In genomic region chr10:98446656-98447221, GRCh38 we compare ENCODE assay signal across 8 cellular contexts. TPM values are rescaled to one million over a fixed set of nuclear protein-coding genes. Genes with fewer than 3 reads are reported as not detected.
DNase-seq lines count a peak whose midpoint lies in the region; ATAC-seq, FAIRE-seq and TF ChIP-seq lines count a peak whose summit lies in the region.

TSS of gene HPS1 (minus strand) at chr10:98446935. CDS start at chr10:98443240, 3,695 bp downstream.

- H3K36me3 ChIP-seq in RWPE2 (ENCODE audit: low read depth) = peaks cover 31% of the 10 kb centered on the region

- ATAC-seq in GM19438 (IDR thresholded peaks at IDR 0.05; ENCODE audit: low read depth, unreplicated experiment) (peak; percentile 89), HG03565 (IDR thresholded peaks at IDR 0.05; ENCODE audit: unreplicated experiment) (peak; percentile 84), RWPE2 (ENCODE audit: low read depth) (peak; percentile 85)

- no peak for FAIRE-seq in frontal cortex (lab: Jason Lieb, UNC)

- peak within 1 kb of the TSS; percentile 90 for H3K4me3 ChIP-seq in RWPE2 (ENCODE audit: severe bottlenecking)

- H3K9me3 ChIP-seq in RWPE2 (ENCODE audit: severe bottlenecking) = no peaks in the 10 kb centered on the region

- no peaks in the 10 kb centered on the region for H3K27me3 ChIP-seq in RWPE2 (ENCODE audit: insufficient read depth, poor library complexity, severe bottlenecking)

- peak; percentile 63 for DNase-seq in COLO829 (ENCODE audit: low spot score)
- no peak for DNase-seq in RWPE2 (ENCODE audit: low spot score)
- DNase-seq in activated gamma-delta T cell treated with anti-CD3 and anti-CD28 coated beads, Interleukin-2, amount 50 U/mL, for 16 hours (ENCODE audit: low read depth) = peak; percentile 68
- DNase-seq in frontal cortex (ENCODE audit: low spot score in 2 of 2) = peak; percentile 87 to 91
- DNase-seq in nucleus accumbens (lab: John Stamatoyannopoulos, UW) = peak in 53 of 56 donors; percentile 26 to 85 (median 66)
- peak in 44 of 49 donors; percentile 26 to 91 (median 65) for DNase-seq in substantia nigra (lab: John Stamatoyannopoulos, UW)

- TF ChIP-seq CTCF in RWPE2 (IDR thresholded peaks at IDR 0.05; ENCODE audit: poor library complexity, severe bottlenecking) = no peak

- H3K27ac ChIP-seq in RWPE2 (ENCODE audit: poor library complexity, severe bottlenecking) = peak within 1 kb of the TSS; percentile 50
- peak within 1 kb of the TSS; percentile 89 for H3K27ac ChIP-seq in substantia nigra (ENCODE audit: low read depth, low read length, poor library complexity, severe bottlenecking)

- no peaks in the 10 kb centered on the region for H3K4me1 ChIP-seq in RWPE2 (ENCODE audit: insufficient read depth, poor library complexity, severe bottlenecking)

RNA-seq across cellular contexts. Expression of gene HPS1, which starts in this region (rescaled TPM):
- total RNA-seq in frontal cortex = 10.2 TPM
